Comparison of ENCODE assay signal across 8 cellular contexts in the genomic region with DNA sequence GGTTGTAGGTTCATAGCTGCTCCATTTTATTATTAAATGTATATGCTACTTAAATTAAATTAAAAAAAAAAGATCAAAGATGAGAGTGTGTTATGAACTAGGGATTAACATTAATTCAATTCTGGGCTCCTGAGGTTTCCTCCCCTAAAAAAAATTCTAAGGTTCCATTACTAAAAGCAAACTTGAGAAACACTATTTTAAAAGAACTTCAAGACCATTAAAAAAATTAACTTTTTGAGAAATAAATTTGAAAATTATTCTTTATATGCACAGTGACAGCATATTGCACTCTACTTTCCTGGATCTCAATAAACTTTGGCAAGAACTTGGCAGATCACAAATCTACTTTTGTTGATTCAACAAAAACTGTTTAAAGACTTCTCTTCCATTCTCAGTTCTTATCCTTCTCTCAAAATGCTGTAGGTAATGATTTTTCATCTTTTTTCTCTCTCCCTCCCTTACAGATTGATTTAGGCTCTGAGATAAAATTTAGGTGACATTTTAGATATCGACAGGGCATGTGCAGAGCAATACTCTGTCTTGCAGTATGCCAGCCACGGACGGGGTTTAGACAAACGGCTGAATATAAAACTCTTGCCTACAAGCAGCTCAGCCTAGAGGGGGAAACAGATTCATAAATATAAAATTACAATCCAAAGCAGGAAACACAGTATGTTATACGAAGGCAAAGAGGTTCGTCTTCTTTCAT. TPM values are rescaled to one million over a fixed set of nuclear protein-coding genes. Genes with fewer than 3 reads are reported as not detected.
DNase-seq lines count a peak whose midpoint lies in the region; ATAC-seq and TF ChIP-seq lines count a peak whose summit lies in the region.

No MANE protein-coding gene starts in this region.

- H3K9me3 Mint-ChIP-seq in CD4-positive, CD25-positive, alpha-beta regulatory T cell, result peaks cover 0 to 3% (median 0%) of the 10 kb centered on the region in 7 donors

- TF ChIP-seq CTCF in body of pancreas (IDR thresholded peaks at IDR 0.05) (no peak), left lung (IDR thresholded peaks at IDR 0.05) (no peak), thyroid gland (IDR thresholded peaks at IDR 0.05) (no peak), GM10266 (IDR thresholded peaks at IDR 0.05; ENCODE audit: control insufficient read depth, insufficient read depth, low read depth, missing control alignments) (no peak)

- peak; percentile 48 to 52 for ATAC-seq in CD4-positive, CD25-positive, alpha-beta regulatory T cell (ENCODE audit: low read depth in 2 of 2)
- ATAC-seq in GM21367 (IDR thresholded peaks at IDR 0.05; ENCODE audit: unreplicated experiment) (peak; percentile 26), HG03565 (IDR thresholded peaks at IDR 0.05; ENCODE audit: unreplicated experiment) (peak; percentile 26), body of pancreas (peak; percentile 51), left lung (peak; percentile 48)

- H3K4me3 ChIP-seq in CD4-positive, CD25-positive, alpha-beta regulatory T cell (ENCODE audit: low read depth, low read length), result peak overlapping the region; percentile 98
- no peak overlapping the region for H3K4me3 ChIP-seq in body of pancreas
- peak overlapping the region; percentile 30 to 86 for H3K4me3 ChIP-seq in left lung
- peak overlapping the region in 2 of 3 donors; percentile 71 to 89 for H3K4me3 ChIP-seq in thyroid gland (replicated peaks in 1 of 3)

- H3K27me3 Mint-ChIP-seq in CD4-positive, CD25-positive, alpha-beta regulatory T cell, result no peaks in the 10 kb centered on the region

- H3K4me3 Mint-ChIP-seq in CD4-positive, CD25-positive, alpha-beta regulatory T cell, result peak overlapping the region; percentile 84 to 95 (median 90)

- peaks cover 27 to 63% (median 44%) of the 10 kb centered on the region in 4 donors for H3K4me1 Mint-ChIP-seq in CD4-positive, CD25-positive, alpha-beta regulatory T cell

- peaks cover 12% of the 10 kb centered on the region for H3K36me3 Mint-ChIP-seq in CD4-positive, CD25-positive, alpha-beta regulatory T cell

- intact Hi-C loops in body of pancreas (cut with DNase I) (no loop called here), left lung (cut with DNase I) (no loop called here), thyroid gland (cut with DNase I) (no loop called here)

- peak in 1 of 3 donors; percentile 25 for DNase-seq in CD4-positive, CD25-positive, alpha-beta regulatory T cell
- DNase-seq in body of pancreas, result no peak
- DNase-seq in left lung, result no peak
- DNase-seq in thyroid gland, result no peak
- no peak for DNase-seq in NCI-H1436 (lab: John Stamatoyannopoulos, UW)
- DNase-seq in GM10266 (ENCODE audit: extremely low spot score), result no peak

- no peaks in the 10 kb centered on the region for H3K9me3 ChIP-seq in CD4-positive, CD25-positive, alpha-beta regulatory T cell (ENCODE audit: control insufficient read depth in 2 of 2, low read length in 2 of 2)
- H3K9me3 ChIP-seq in body of pancreas, result no peaks in the 10 kb centered on the region
- no peaks in the 10 kb centered on the region for H3K9me3 ChIP-seq in left lung
- no peaks in the 10 kb centered on the region for H3K9me3 ChIP-seq in thyroid gland

- peak overlapping the region; percentile 87 for H3K27ac ChIP-seq in CD4-positive, CD25-positive, alpha-beta regulatory T cell (ENCODE audit: insufficient read depth, low read length, poor library complexity, severe bottlenecking)
- peak overlapping the region; percentile 60 to 89 (median 84) for H3K27ac ChIP-seq in body of pancreas
- peak overlapping the region; percentile 78 to 87 for H3K27ac ChIP-seq in left lung
- H3K27ac ChIP-seq in thyroid gland, result peak overlapping the region; percentile 72 to 82 (median 81)

- peak overlapping the region; percentile 90 to 97 (median 94) for H3K27ac Mint-ChIP-seq in CD4-positive, CD25-positive, alpha-beta regulatory T cell

- peaks cover 4% of the 10 kb centered on the region for H3K36me3 ChIP-seq in CD4-positive, CD25-positive, alpha-beta regulatory T cell (ENCODE audit: control insufficient read depth, insufficient read depth, low read length)
- H3K36me3 ChIP-seq in body of pancreas (replicated peaks in 1 of 2; ENCODE audit: insufficient read depth in 1 of 2, low read depth in 2 of 2) (no peaks in the 10 kb centered on the region), left lung (no peaks in the 10 kb centered on the region), thyroid gland (no peaks in the 10 kb centered on the region)

- peak in 2 of 3 donors; percentile 61 to 74 for TF ChIP-seq POLR2A in body of pancreas (IDR thresholded peaks at IDR 0.05)
- TF ChIP-seq POLR2A in thyroid gland (IDR thresholded peaks at IDR 0.05), result no peak

- H3K27me3 ChIP-seq in CD4-positive, CD25-positive, alpha-beta regulatory T cell (ENCODE audit: control insufficient read depth, insufficient read depth, low read length), result no peaks in the 10 kb centered on the region
- H3K27me3 ChIP-seq in body of pancreas (no peaks in the 10 kb centered on the region), left lung (no peaks in the 10 kb centered on the region), thyroid gland (no peaks in the 10 kb centered on the region)

- H3K4me1 ChIP-seq in CD4-positive, CD25-positive, alpha-beta regulatory T cell (ENCODE audit: control insufficient read depth, insufficient read depth, low read length, poor library complexity, severe bottlenecking), result peaks cover 49% of the 10 kb centered on the region
- peaks cover 29% of the 10 kb centered on the region for H3K4me1 ChIP-seq in body of pancreas
- peaks cover 25 to 42% of the 10 kb centered on the region in 2 donors for H3K4me1 ChIP-seq in left lung
- H3K4me1 ChIP-seq in thyroid gland, result peaks cover 21 to 24% of the 10 kb centered on the region in 2 donors

- WGBS in body of pancreas, 2 donors, result 0% methylated on average over 6 of the region's 6 CpGs
- 0 to 2% methylated on average over 6 of the region's 6 CpGs for WGBS in thyroid gland, 2 donors

RNA-seq across cellular contexts. Expression of a gene that starts 0.6 kb away (rescaled TPM):
- 13.6 TPM for total RNA-seq in CD4-positive, CD25-positive, alpha-beta regulatory T cell
- polyA plus RNA-seq in CD4-positive, CD25-positive, alpha-beta regulatory T cell, result 10 to 100 TPM; 10.6 to 16.1 (median 12.4) TPM
- 10 to 100 TPM in 1 of 2 donors, 1 to 10 TPM in 1; 6.5 to 12.2 TPM for total RNA-seq in body of pancreas
- total RNA-seq in left lung, result 1 to 10 TPM; 4.8 to 7.8 TPM
- 10 to 100 TPM in 1 of 4 donors, 1 to 10 TPM in 3; 4.6 to 10.6 (median 8.0) TPM for total RNA-seq in thyroid gland

RNA-seq across cellular contexts. Expression of a gene that starts 29.2 kb away (rescaled TPM):
- not detected for total RNA-seq in CD4-positive, CD25-positive, alpha-beta regulatory T cell
- polyA plus RNA-seq in CD4-positive, CD25-positive, alpha-beta regulatory T cell, result under 1 TPM; 0.06 to 0.21 (median 0.14) TPM
- total RNA-seq in body of pancreas (10 to 100 TPM in 1 of 2 donors, 1 to 10 TPM in 1; 1.3 to 11.9 TPM), left lung (10 to 100 TPM in 1 of 2 donors, 1 to 10 TPM in 1; 4.5 to 10.2 TPM), thyroid gland (10 to 100 TPM in 2 of 4 donors, 1 to 10 TPM in 2; 5.3 to 12.9 (median 9.4) TPM)

Comparison
In these comparisons a context has a peak if more than half of its experiments do, and no peak if none do; other contexts are left out.
1. H3K4me3 ChIP-seq: peak in CD4-positive, CD25-positive, alpha-beta regulatory T cell (single experiment), left lung (2 of 2) and thyroid gland (2 of 3); none in body of pancreas (0 of 2).
2. POLR2A ChIP-seq: peak in body of pancreas (2 of 3); none in thyroid gland (0 of 2).
3. Peak in every context shown above with its lines, with median percentiles within 50 percentile points of each other: ATAC-seq and H3K27ac ChIP-seq.